ENCODE assay signal across 8 cellular contexts in genomic region chr3:49410102-49410843, GRCh38. TPM values are rescaled to one million over a fixed set of nuclear protein-coding genes. Genes with fewer than 3 reads are reported as not detected.
DNase-seq lines count a peak whose midpoint lies in the region; ATAC-seq, FAIRE-seq and TF ChIP-seq lines count a peak whose summit lies in the region.

No MANE protein-coding gene starts in this region.

- H2AFZ ChIP-seq in DND-41 (ENCODE audit: low read depth, low read length) = no peak overlapping the region
- no peak overlapping the region for H2AFZ ChIP-seq in parathyroid adenoma

- ATAC-seq in DND-41 (ENCODE audit: insufficient read depth, low read depth) = no peak
- no peak for ATAC-seq in RWPE2 (ENCODE audit: low read depth)
- no peak for ATAC-seq in HG02938 (IDR thresholded peaks at IDR 0.05; ENCODE audit: unreplicated experiment)

- H3K4me3 ChIP-seq in DND-41 (ENCODE audit: low read depth in 1 of 2, low read length in 2 of 2) (peak overlapping the region; percentile 61 to 92), RWPE2 (ENCODE audit: severe bottlenecking) (peak overlapping the region; percentile 89), parathyroid adenoma (ENCODE audit: low read depth, low read length) (peak overlapping the region; percentile 86)

- H3K9ac ChIP-seq in DND-41 (ENCODE audit: low read depth, low read length) (peak overlapping the region; percentile 90), parathyroid adenoma (no peak overlapping the region)

- TF ChIP-seq CTCF in DND-41 (IDR thresholded peaks at IDR 0.05; ENCODE audit: borderline replicate concordance, extremely low read depth, low read length, poor library complexity, severe bottlenecking) (no peak), RWPE2 (IDR thresholded peaks at IDR 0.05; ENCODE audit: poor library complexity, severe bottlenecking) (no peak), parathyroid adenoma (IDR thresholded peaks at IDR 0.05) (no peak)

- peaks cover 27% of the 10 kb centered on the region for H3K36me3 ChIP-seq in DND-41 (ENCODE audit: insufficient read depth, low read length)
- H3K36me3 ChIP-seq in RWPE2 (ENCODE audit: low read depth) = peaks cover 43% of the 10 kb centered on the region
- no peaks in the 10 kb centered on the region for H3K36me3 ChIP-seq in parathyroid adenoma (ENCODE audit: control insufficient read depth, insufficient read depth, low read length)

- no peaks in the 10 kb centered on the region for H3K27me3 ChIP-seq in DND-41 (ENCODE audit: insufficient read depth, low read length, poor library complexity)
- H3K27me3 ChIP-seq in RWPE2 (ENCODE audit: insufficient read depth, poor library complexity, severe bottlenecking) = no peaks in the 10 kb centered on the region
- H3K27me3 ChIP-seq in parathyroid adenoma (ENCODE audit: control insufficient read depth, insufficient read depth, low read length) = no peaks in the 10 kb centered on the region

- H3K9me3 ChIP-seq in DND-41 (ENCODE audit: insufficient read depth, low read length, severe bottlenecking) (no peaks in the 10 kb centered on the region), RWPE2 (ENCODE audit: severe bottlenecking) (no peaks in the 10 kb centered on the region), parathyroid adenoma (ENCODE audit: control insufficient read depth, low read length) (no peaks in the 10 kb centered on the region)

- H3K4me2 ChIP-seq in DND-41 (ENCODE audit: insufficient read depth, low read length) (peak overlapping the region; percentile 74), parathyroid adenoma (ENCODE audit: low read length) (peak overlapping the region; percentile 81)

- FAIRE-seq in frontal cortex (lab: Jason Lieb, UNC) = no peak

- H3K4me1 ChIP-seq in DND-41 (ENCODE audit: insufficient read depth, low read length) = peaks cover 63% of the 10 kb centered on the region
- H3K4me1 ChIP-seq in RWPE2 (ENCODE audit: insufficient read depth, poor library complexity, severe bottlenecking) = peaks cover 28% of the 10 kb centered on the region
- H3K4me1 ChIP-seq in parathyroid adenoma = peaks cover 20% of the 10 kb centered on the region

- DNase-seq in DND-41 = no peak
- DNase-seq in RWPE2 (ENCODE audit: low spot score) = no peak
- DNase-seq in epithelial cell of prostate (ENCODE audit: low read depth, low spot score) = no peak
- no peak for DNase-seq in frontal cortex (ENCODE audit: low spot score in 2 of 2)
- DNase-seq in inferior parietal cortex (ENCODE audit: extremely low spot score) = no peak
- no peak for DNase-seq in NCI-H345 (lab: John Stamatoyannopoulos, UW)

- peaks cover 91% of the 10 kb centered on the region for H3K79me2 ChIP-seq in DND-41 (ENCODE audit: insufficient read depth, low read length)
- peaks cover 54% of the 10 kb centered on the region for H3K79me2 ChIP-seq in parathyroid adenoma

- peaks cover 62% of the 10 kb centered on the region for H4K20me1 ChIP-seq in DND-41 (ENCODE audit: insufficient read depth, low read length)

- H3K27ac ChIP-seq in DND-41 (ENCODE audit: low read length) = peak overlapping the region; percentile 97
- peak overlapping the region; percentile 92 for H3K27ac ChIP-seq in RWPE2 (ENCODE audit: poor library complexity, severe bottlenecking)
- peak overlapping the region; percentile 92 for H3K27ac ChIP-seq in epithelial cell of prostate
- H3K27ac ChIP-seq in parathyroid adenoma = peak overlapping the region; percentile 87

RNA-seq across cellular contexts. Expression of gene RHOA, which starts 1.5 kb away (rescaled TPM):
- total RNA-seq in frontal cortex = 143 TPM

RNA-seq across cellular contexts. Expression of gene TCTA, which starts 1.9 kb away (rescaled TPM):
- 11.0 TPM for total RNA-seq in frontal cortex

RNA-seq across cellular contexts. Expression of gene AMT, which starts 12.0 kb away (rescaled TPM):
- 1.6 TPM for total RNA-seq in frontal cortex

RNA-seq across cellular contexts. Expression of gene NICN1, which starts 18.9 kb away (rescaled TPM):
- total RNA-seq in frontal cortex = 6.5 TPM

RNA-seq across cellular contexts. Expression of gene GPX1, which starts 52.1 kb away (rescaled TPM):
- total RNA-seq in frontal cortex = 80.3 TPM
